Comparison of ENCODE assay signal across 11 cellular contexts in genomic region chr20:37365760-37366638, GRCh38. TPM values are rescaled to one million over a fixed set of nuclear protein-coding genes. Genes with fewer than 3 reads are reported as not detected.
DNase-seq lines count a peak whose midpoint lies in the region; ATAC-seq and TF ChIP-seq lines count a peak whose summit lies in the region.
"Had no signal": no experiment of that assay in that cellular context is flagged by ENCODE, and none has a peak within 500 bp of the region (broad histone marks: within the 10 kb centered on the region; RNA-seq: fewer than 3 reads in every experiment).

No MANE protein-coding gene starts in this region.

- H3K27ac Mint-ChIP-seq in Caco-2 (ENCODE audit: unreplicated experiment) (peak overlapping the region; percentile 7), neural progenitor cell (no peak overlapping the region)
- peak overlapping the region; percentile 79 for H3K27ac Mint-ChIP-seq in dendritic cell treated with granulocyte-macrophage colony-stimulating factor and Interleukin-4, amounts not matched to agents 40 ng/mL and 50 ng/mL, for 4 days
- H3K27ac Mint-ChIP-seq: progenitor cell of endocrine pancreas had no signal

- H3K4me3 ChIP-seq in Caco-2 (ENCODE audit: low read depth, low read length) (no peak overlapping the region), neural progenitor cell (no peak overlapping the region)

- H3K27me3 ChIP-seq in Caco-2 (replicated peaks; ENCODE audit: control insufficient read depth, insufficient read depth, low read length) (no peaks in the 10 kb centered on the region), neural progenitor cell (no peaks in the 10 kb centered on the region)

- no peak overlapping the region for H2AFZ ChIP-seq in neural progenitor cell (replicated peaks)

- no peaks in the 10 kb centered on the region for H3K27me3 Mint-ChIP-seq in Caco-2 (ENCODE audit: insufficient read depth, unreplicated experiment)
- H3K27me3 Mint-ChIP-seq in dendritic cell treated with granulocyte-macrophage colony-stimulating factor and Interleukin-4, amounts not matched to agents 40 ng/mL and 50 ng/mL, for 4 days, result no peaks in the 10 kb centered on the region
- no peaks in the 10 kb centered on the region for H3K27me3 Mint-ChIP-seq in neural progenitor cell (ENCODE audit: insufficient read depth, low read depth)
- H3K27me3 Mint-ChIP-seq: progenitor cell of endocrine pancreas had no signal

- POLR2A ChIA-PET in Caco-2 (lab: Charles Lee), result no interaction called here

- H4K20me1 ChIP-seq in neural progenitor cell (ENCODE audit: low read depth), result peaks cover 48% of the 10 kb centered on the region

- H3F3A ChIP-seq in neural progenitor cell (ENCODE audit: low read depth), result peaks cover 19% of the 10 kb centered on the region

- no peaks in the 10 kb centered on the region for H3K9me3 Mint-ChIP-seq in Caco-2 (ENCODE audit: unreplicated experiment)
- H3K9me3 Mint-ChIP-seq in dendritic cell treated with granulocyte-macrophage colony-stimulating factor and Interleukin-4, amounts not matched to agents 40 ng/mL and 50 ng/mL, for 4 days, result no peaks in the 10 kb centered on the region
- no peaks in the 10 kb centered on the region for H3K9me3 Mint-ChIP-seq in neural progenitor cell

- H3K4me1 ChIP-seq in Caco-2 (no peaks in the 10 kb centered on the region), neural progenitor cell (no peaks in the 10 kb centered on the region)

- CTCF ChIA-PET in Caco-2 (lab: Charles Lee), result interaction anchor here (0.6 kb wide), 1 partner anchor 19 kb away, joined by 4 read pairs; no protein-coding TSS in a partner anchor

- DNase-seq in Caco-2, result no peak
- no peak for DNase-seq in activated T-cell treated with anti-CD3 and anti-CD28 coated beads, Interleukin-2, amount 50 U/mL, for 1 hour
- DNase-seq in midbrain (lab: John Stamatoyannopoulos, UW), result no peak
- DNase-seq in neural progenitor cell (ENCODE audit: low spot score), result no peak
- DNase-seq: head of caudate nucleus, NCI-H526 had no signal

- no peak for TF ChIP-seq CTCF in Caco-2 (IDR thresholded peaks at IDR 0.05; ENCODE audit: insufficient read depth in 1 of 2, low read depth in 1 of 2, low read length in 1 of 2, severe bottlenecking in 1 of 2, unreplicated experiment in 1 of 2)
- no peak for TF ChIP-seq CTCF in neural progenitor cell (IDR thresholded peaks at IDR 0.05)

- peaks cover 56% of the 10 kb centered on the region for H3K36me3 Mint-ChIP-seq in Caco-2 (ENCODE audit: insufficient read depth, unreplicated experiment)
- H3K36me3 Mint-ChIP-seq in dendritic cell treated with granulocyte-macrophage colony-stimulating factor and Interleukin-4, amounts not matched to agents 40 ng/mL and 50 ng/mL, for 4 days (ENCODE audit: low read depth), result peaks cover 74% of the 10 kb centered on the region
- peaks cover 28% of the 10 kb centered on the region for H3K36me3 Mint-ChIP-seq in neural progenitor cell

- peaks cover 38% of the 10 kb centered on the region for H3K79me2 ChIP-seq in neural progenitor cell (ENCODE audit: low read depth)

- H3K4me2 ChIP-seq in neural progenitor cell, result no peak overlapping the region

- H3K4me1 Mint-ChIP-seq in Caco-2 (ENCODE audit: low read depth, unreplicated experiment), result peaks cover under 1% of the 10 kb centered on the region
- H3K4me1 Mint-ChIP-seq in dendritic cell treated with granulocyte-macrophage colony-stimulating factor and Interleukin-4, amounts not matched to agents 40 ng/mL and 50 ng/mL, for 4 days (ENCODE audit: low read depth), result peaks cover 58% of the 10 kb centered on the region
- H3K4me1 Mint-ChIP-seq in neural progenitor cell, result peaks cover 9% of the 10 kb centered on the region

- peak; percentile 55 for ATAC-seq in GM19468 (IDR thresholded peaks at IDR 0.05; ENCODE audit: extremely low read depth, unreplicated experiment)
- peak; percentile 76 for ATAC-seq in HG03432 (IDR thresholded peaks at IDR 0.05; ENCODE audit: unreplicated experiment)
- no peak for ATAC-seq in esophagus mucosa

- H3K36me3 ChIP-seq in Caco-2 (ENCODE audit: control insufficient read depth, insufficient read depth, low read length), result peaks cover 7% of the 10 kb centered on the region
- peaks cover 14% of the 10 kb centered on the region for H3K36me3 ChIP-seq in neural progenitor cell

- no peaks in the 10 kb centered on the region for H3K9me3 ChIP-seq in Caco-2
- H3K9me3 ChIP-seq in neural progenitor cell (ENCODE audit: low read depth), result no peaks in the 10 kb centered on the region

- BruUV-seq in Caco-2 (replicated peaks; lab: Mats Ljungman, UMichigan), result no TSS peak

- no peak overlapping the region for H3K4me3 Mint-ChIP-seq in Caco-2 (ENCODE audit: unreplicated experiment)
- H3K4me3 Mint-ChIP-seq in dendritic cell treated with granulocyte-macrophage colony-stimulating factor and Interleukin-4, amounts not matched to agents 40 ng/mL and 50 ng/mL, for 4 days, result peak overlapping the region; percentile 55
- no peak overlapping the region for H3K4me3 Mint-ChIP-seq in neural progenitor cell

- intact Hi-C loops in Caco-2 (cut with micrococcal nuclease; ENCODE audit: unreplicated experiment), result no loop called here
- intact Hi-C loops in dendritic cell treated with granulocyte-macrophage colony-stimulating factor and Interleukin-4, amounts not matched to agents 40 ng/mL and 50 ng/mL, for 4 days (cut with micrococcal nuclease), result no loop called here

- H3K27ac ChIP-seq in neural progenitor cell, result no peak overlapping the region

- H3K9ac ChIP-seq in neural progenitor cell, result no peak overlapping the region

RNA-seq across cellular contexts. Expression of gene SRC, which starts 20.1 kb away (rescaled TPM):
- 197 and 222 TPM in 2 replicates for total RNA-seq in Caco-2 (2022)
- total RNA-seq in esophagus mucosa, result 30.5 TPM
- total RNA-seq in neural progenitor cell (ENCODE audit: low replicate concordance), result 15.4 and 47.4 TPM in 2 replicates
